17 cellular contexts compared by ENCODE assay signal in genomic region chr22:46201059-46201757, GRCh38. TPM values are rescaled to one million over a fixed set of nuclear protein-coding genes. Genes with fewer than 3 reads are reported as not detected.
A peak's percentile ranks its signal among the peaks of the same experiment; 100 is the strongest.
DNase-seq lines count a peak whose midpoint lies in the region; ATAC-seq and TF ChIP-seq lines count a peak whose summit lies in the region.
"Had no signal": no experiment of that assay in that cellular context is flagged by ENCODE, and none has a peak within 500 bp of the region (broad histone marks: within the 10 kb centered on the region; RNA-seq: fewer than 3 reads in every experiment).

No MANE protein-coding gene starts in this region.

- H3K4me1 ChIP-seq in GM23338 (ENCODE audit: insufficient read depth), result peaks cover 7% of the 10 kb centered on the region
- peaks cover 2% of the 10 kb centered on the region; the same call in 1 of the 2 replicates for H3K4me1 ChIP-seq in iPS DF 6.9 (ENCODE audit: control insufficient read depth, insufficient read depth, low read length)
- H3K4me1 ChIP-seq in neural progenitor cell, result no peaks in the 10 kb centered on the region

- peaks cover 15% of the 10 kb centered on the region; the same call in 2 of the 3 replicates for H3K4me1 Mint-ChIP-seq in GM23338
- H3K4me1 Mint-ChIP-seq in neural progenitor cell, result peaks cover 6% of the 10 kb centered on the region
- no peaks in the 10 kb centered on the region for H3K4me1 Mint-ChIP-seq in activated naive CD8-positive, alpha-beta T cell treated with anti-CD3 and anti-CD28 coated beads for 36 hours

- intact Hi-C loops in head of caudate nucleus (cut with DNase I), result no loop called here

- peak; percentile 97 for ATAC-seq in GM23338
- ATAC-seq: SK-N-SH treated with all-trans-retinoic acid at 6 μM for 48 hours had no signal

- H3F3A ChIP-seq in GM23338 (replicated peaks; ENCODE audit: low read depth) (no peaks in the 10 kb centered on the region), neural progenitor cell (ENCODE audit: low read depth) (no peaks in the 10 kb centered on the region)

- no peak overlapping the region for H3K27ac Mint-ChIP-seq in GM23338
- H3K27ac Mint-ChIP-seq in neural progenitor cell, result no peak overlapping the region
- no peak overlapping the region for H3K27ac Mint-ChIP-seq in activated naive CD8-positive, alpha-beta T cell treated with anti-CD3 and anti-CD28 coated beads for 36 hours
- H3K27ac Mint-ChIP-seq: nephron progenitor cell had no signal

- DNase-seq in GM23338 (ENCODE audit: low spot score) (peak; percentile 75), UCSD-AML1 (lab: John Stamatoyannopoulos, UW; ENCODE audit: unreplicated experiment) (peak; percentile 63), iPS DF 6.9 (ENCODE audit: low read depth, low spot score) (peak; percentile 33), neural progenitor cell (ENCODE audit: low spot score) (peak; percentile 14), NCI-H82 treated with DMSO at 0.1 percent for 48 hours (lab: John Stamatoyannopoulos, UW; ENCODE audit: unreplicated experiment) (no peak), head of caudate nucleus (no peak)
- DNase-seq in effector CD4-positive, alpha-beta T cell, result no peak
- no peak for DNase-seq in activated naive CD8-positive, alpha-beta T cell treated with anti-CD3 and anti-CD28 coated beads for 36 hours
- DNase-seq: activated naive CD4-positive, alpha-beta T cell; DMS53; kidney; NCI-H2171; nephron progenitor cell; stomach had no signal

- H2AFZ ChIP-seq in GM23338, result no peak overlapping the region
- H2AFZ ChIP-seq in neural progenitor cell (replicated peaks), result no peak overlapping the region

- H3K27me3 ChIP-seq in GM23338 (ENCODE audit: insufficient read depth), result no peaks in the 10 kb centered on the region
- H3K27me3 ChIP-seq in iPS DF 6.9 (ENCODE audit: control insufficient read depth, insufficient read depth, low read length), result no peaks in the 10 kb centered on the region
- H3K27me3 ChIP-seq in neural progenitor cell, result no peaks in the 10 kb centered on the region
- H3K27me3 ChIP-seq: stomach had no signal

- TF ChIP-seq CTCF in GM23338 (conservative IDR thresholded peaks at IDR 0.05; ENCODE audit: low read depth in 2 of 2), result no peak
- no peak for TF ChIP-seq CTCF in neural progenitor cell (IDR thresholded peaks at IDR 0.05)

- peaks cover 10% of the 10 kb centered on the region; the same call in 2 of the 3 replicates for H3K9me3 Mint-ChIP-seq in GM23338
- H3K9me3 Mint-ChIP-seq in neural progenitor cell, result no peaks in the 10 kb centered on the region
- H3K9me3 Mint-ChIP-seq in activated naive CD8-positive, alpha-beta T cell treated with anti-CD3 and anti-CD28 coated beads for 36 hours, result no peaks in the 10 kb centered on the region

- no peaks in the 10 kb centered on the region for H3K79me2 ChIP-seq in GM23338 (replicated peaks; ENCODE audit: insufficient read depth)
- H3K79me2 ChIP-seq in neural progenitor cell (ENCODE audit: low read depth), result no peaks in the 10 kb centered on the region

- H3K4me3 ChIP-seq in GM23338, result 0 out of 2 replicates have a peak overlapping the region, but pooled peaks have one; percentile 29
- no peak overlapping the region for H3K4me3 ChIP-seq in iPS DF 6.9 (ENCODE audit: low read length)
- H3K4me3 ChIP-seq in neural progenitor cell, result no peak overlapping the region
- H3K4me3 ChIP-seq: skin epidermis, stomach had no signal

- H3K9me3 ChIP-seq in iPS DF 6.9 (ENCODE audit: control insufficient read depth, insufficient read depth, low read length) (no peaks in the 10 kb centered on the region), neural progenitor cell (ENCODE audit: low read depth) (no peaks in the 10 kb centered on the region)

- H3K4me2 ChIP-seq in GM23338, result peak overlapping the region; percentile 61
- H3K4me2 ChIP-seq in neural progenitor cell, result no peak overlapping the region

- H4K20me1 ChIP-seq in GM23338 (replicated peaks; ENCODE audit: insufficient read depth) (no peaks in the 10 kb centered on the region), neural progenitor cell (ENCODE audit: low read depth) (no peaks in the 10 kb centered on the region)

- H3K36me3 ChIP-seq in GM23338 (ENCODE audit: insufficient read depth) (no peaks in the 10 kb centered on the region), iPS DF 6.9 (ENCODE audit: control insufficient read depth, insufficient read depth, low read length) (no peaks in the 10 kb centered on the region), neural progenitor cell (no peaks in the 10 kb centered on the region)

- 0 out of 2 replicates have a peak overlapping the region, but pooled peaks have one; percentile 56 for H3K27ac ChIP-seq in GM23338 (ENCODE audit: low read depth)
- H3K27ac ChIP-seq in iPS DF 6.9 (ENCODE audit: low read length), result no peak overlapping the region
- no peak overlapping the region for H3K27ac ChIP-seq in neural progenitor cell
- H3K27ac ChIP-seq: skin epidermis, stomach, VCaP had no signal

- peaks cover 5% of the 10 kb centered on the region; the same call in 1 of the 2 replicates for H3K9me2 ChIP-seq in GM23338 (ENCODE audit: insufficient read depth)

- H3K27me3 Mint-ChIP-seq in GM23338 (ENCODE audit: insufficient read depth, low read depth, poor library complexity), result peaks cover 9% of the 10 kb centered on the region
- H3K27me3 Mint-ChIP-seq in neural progenitor cell (ENCODE audit: insufficient read depth, low read depth), result no peaks in the 10 kb centered on the region
- H3K27me3 Mint-ChIP-seq in activated naive CD8-positive, alpha-beta T cell treated with anti-CD3 and anti-CD28 coated beads for 36 hours, result no peaks in the 10 kb centered on the region

- H3K4me3 Mint-ChIP-seq in GM23338, result peak overlapping the region; percentile 7; the same call in 1 of the 3 replicates
- no peak overlapping the region for H3K4me3 Mint-ChIP-seq in neural progenitor cell
- no peak overlapping the region for H3K4me3 Mint-ChIP-seq in activated naive CD8-positive, alpha-beta T cell treated with anti-CD3 and anti-CD28 coated beads for 36 hours
- H3K4me3 Mint-ChIP-seq: nephron progenitor cell had no signal

- no CpG with 5 or more reads among the region's 17 CpGs for WGBS in iPS DF 6.9 (ENCODE audit: insufficient coverage, insufficient read length)

- H3K36me3 Mint-ChIP-seq in GM23338 (ENCODE audit: low read depth) (peaks cover 16% of the 10 kb centered on the region; the same call in 1 of the 3 replicates), neural progenitor cell (peaks cover 9% of the 10 kb centered on the region)
- H3K36me3 Mint-ChIP-seq in activated naive CD8-positive, alpha-beta T cell treated with anti-CD3 and anti-CD28 coated beads for 36 hours, result peaks cover 22% of the 10 kb centered on the region

- no peak overlapping the region for H3K9ac ChIP-seq in neural progenitor cell

TF ChIP-seq in GM23338, 12 proteins besides CTCF, POLR2A, EP300 and RAD21:
- TF ChIP-seq ZNF114 (CRISPR knock-in tag; IDR thresholded peaks at IDR 0.05), result no peak
- TF ChIP-seq NANOG (IDR thresholded peaks at IDR 0.05; ENCODE audit: borderline replicate concordance), result no peak

RNA-seq across cellular contexts. Expression of gene CDPF1, which starts 48.9 kb away (rescaled TPM):
- 14.5 and 14.8 TPM in 2 replicates for total RNA-seq in GM23338 (2014; rRNA removed; shearing (Covaris generic))
- 10.1 and 11.3 TPM in 2 replicates for polyA plus RNA-seq in GM23338 (2016; fragmentation: Nextera tagmentation; extraction: Ambion mirVana)
- total RNA-seq in neural progenitor cell (ENCODE audit: low replicate concordance), result 6.7 and 22.8 TPM in 2 replicates
- 10 to 100 TPM in 1 of 2 experiments, 1 to 10 TPM in 1; 8.4 to 10.7 TPM for total RNA-seq in activated naive CD8-positive, alpha-beta T cell treated with anti-CD3 and anti-CD28 coated beads for 36 hours

RNA-seq across cellular contexts. Expression of gene PPARA, which starts 50.9 kb away (rescaled TPM):
- 6.0 and 12.6 TPM in 2 replicates for total RNA-seq in GM23338 (2014; rRNA removed; shearing (Covaris generic))
- polyA plus RNA-seq in GM23338 (2016; fragmentation: Nextera tagmentation; extraction: Ambion mirVana), result 4.7 and 5.1 TPM in 2 replicates
- 5.2 and 5.4 TPM in 2 replicates for total RNA-seq in neural progenitor cell (ENCODE audit: low replicate concordance)
- 1 to 10 TPM; 6.0 to 6.4 TPM for total RNA-seq in activated naive CD8-positive, alpha-beta T cell treated with anti-CD3 and anti-CD28 coated beads for 36 hours

Comparison
In these comparisons a context has a peak if more than half of its experiments do, and no peak if none do; other contexts are left out.
1. DNase-seq: peak in GM23338 (single experiment), UCSD-AML1 (single experiment), iPS DF 6.9 (single experiment) and neural progenitor cell (single experiment); none in effector CD4-positive, alpha-beta T cell (single experiment), NCI-H82 treated with DMSO at 0.1 percent for 48 hours (single experiment), activated naive CD8-positive, alpha-beta T cell treated with anti-CD3 and anti-CD28 coated beads for 36 hours (single experiment) and head of caudate nucleus (0 of 42).